15 cellular contexts compared by ENCODE assay signal in the genomic region with DNA sequence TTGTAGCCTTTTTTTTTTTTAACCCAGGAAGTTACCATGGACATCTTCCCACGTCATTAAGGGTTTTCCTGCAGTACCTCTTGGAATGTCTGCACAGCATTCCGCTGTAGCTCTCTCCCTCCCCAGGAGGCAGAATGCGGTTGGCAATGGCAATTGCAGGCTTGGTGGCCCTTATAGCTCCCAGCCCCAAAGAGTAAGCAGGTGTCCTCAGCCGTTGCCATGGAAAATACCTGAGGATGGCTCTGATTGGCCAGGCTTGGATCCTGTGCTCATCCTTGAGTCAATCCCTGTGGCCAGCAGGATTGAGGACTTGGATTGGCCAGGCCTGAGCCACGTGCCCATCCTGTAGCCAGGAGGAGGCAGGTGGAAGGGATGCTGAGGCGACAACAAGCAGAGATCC. TPM values are rescaled to one million over a fixed set of nuclear protein-coding genes. Genes with fewer than 3 reads are reported as not detected.
DNase-seq lines count a peak whose midpoint lies in the region; ATAC-seq, FAIRE-seq and TF ChIP-seq lines count a peak whose summit lies in the region.
"Had no signal": no experiment of that assay in that cellular context is flagged by ENCODE, and none has a peak within 500 bp of the region (broad histone marks: within the 10 kb centered on the region; RNA-seq: fewer than 3 reads in every experiment).

No MANE protein-coding gene starts in this region.

- peak overlapping the region in 1 of 2 experiments; percentile 12 for H3K14ac ChIP-seq in mesenchymal stem cell (ENCODE audit: low read length in 2 of 2)

- peak overlapping the region in 1 of 2 experiments; percentile 53 for H2BK12ac ChIP-seq in mesenchymal stem cell (ENCODE audit: low read length in 2 of 2)

- WGBS in K562 (ENCODE audit: insufficient coverage, low coverage, missing lambda C conversion rate), result 2% methylated on average over 6 of the region's 6 CpGs
- 41% methylated on average over 6 of the region's 6 CpGs for WGBS in mesenchymal stem cell

- no peak overlapping the region for H2AK5ac ChIP-seq in mesenchymal stem cell (ENCODE audit: low read length, severe bottlenecking)

- no peak for TF ChIP-seq EP300 in K562 (IDR thresholded peaks at IDR 0.05; ENCODE audit: low read length)

- H3K36me3 ChIP-seq in K562 (ENCODE audit: control insufficient read depth, insufficient read depth, low read length) (no peaks in the 10 kb centered on the region), mesenchymal stem cell (ENCODE audit: control insufficient read depth in 1 of 2, insufficient read depth in 2 of 2, low read depth in 1 of 2, low read length in 2 of 2) (no peaks in the 10 kb centered on the region)
- H3K36me3 ChIP-seq: colonic mucosa had no signal

- POLR2A ChIA-PET in K562 (lab: Yijun Ruan, JAX), result no interaction called here

- H3K9me3 ChIP-seq in K562 (replicated peaks; ENCODE audit: control insufficient read depth, insufficient read depth, low read depth, low read length), result no peaks in the 10 kb centered on the region
- H3K9me3 ChIP-seq in mesenchymal stem cell (ENCODE audit: control insufficient read depth, low read length), result no peaks in the 10 kb centered on the region
- H3K9me3 ChIP-seq: colonic mucosa had no signal

- H2BK15ac ChIP-seq in mesenchymal stem cell (ENCODE audit: low read depth, poor library complexity, severe bottlenecking), result no peak overlapping the region

- peak overlapping the region; percentile 58 for H4K91ac ChIP-seq in mesenchymal stem cell (ENCODE audit: low read length)

- H3K9ac ChIP-seq in K562 (ENCODE audit: insufficient read depth in 1 of 2, low read depth in 2 of 2, low read length in 2 of 2) (no peak overlapping the region), mesenchymal stem cell (ENCODE audit: low read length) (no peak overlapping the region)
- H3K9ac ChIP-seq: GM23248 had no signal

- no peak overlapping the region for H4K8ac ChIP-seq in mesenchymal stem cell (ENCODE audit: low read length)

- TF ChIP-seq CTCF in K562 (IDR thresholded peaks at IDR 0.05 in 2 of 3, conservative IDR thresholded peaks at IDR 0.05 in 1 of 3; ENCODE audit: insufficient read depth in 2 of 3, low read depth in 1 of 3, low read length in 3 of 3), result no peak

- no peaks in the 10 kb centered on the region for H3K9me1 ChIP-seq in K562 (ENCODE audit: control insufficient read depth, insufficient read depth, low read length)

- CTCF ChIA-PET in K562 (lab: Yijun Ruan, JAX; ENCODE audit: low intra/inter-chr PET ratio), result no interaction called here

- BruUV-seq in K562 (replicated peaks; lab: Mats Ljungman, UMichigan), result no TSS peak

- no peak overlapping the region for H2BK5ac ChIP-seq in mesenchymal stem cell (ENCODE audit: low read depth, low read length, poor library complexity, severe bottlenecking)

- peaks cover 3 to 6% of the 10 kb centered on the region in 2 experiments; a peak in 3 of 5 replicates for H3K4me1 ChIP-seq in K562 (replicated peaks in 1 of 2; ENCODE audit: control insufficient read depth in 2 of 2, insufficient read depth in 2 of 2, low read length in 2 of 2)
- H3K4me1 ChIP-seq in mesenchymal stem cell (ENCODE audit: control insufficient read depth, insufficient read depth, low read depth, low read length), result peaks cover 32% of the 10 kb centered on the region
- H3K4me1 ChIP-seq: colonic mucosa had no signal

- no peaks in the 10 kb centered on the region for H3K79me1 ChIP-seq in mesenchymal stem cell (replicated peaks; ENCODE audit: low read length, poor library complexity, severe bottlenecking)

- intact Hi-C loops in K562 (cut with micrococcal nuclease), result no loop called here

- no peak for TF ChIP-seq RAD21 in K562 (CRISPR knock-in tag; conservative IDR thresholded peaks at IDR 0.05 in 1 of 2, IDR thresholded peaks at IDR 0.05 in 1 of 2)

- in situ Hi-C loops in K562 (cut with MboI), result no loop called here

- no peak overlapping the region for H3K4ac ChIP-seq in mesenchymal stem cell (ENCODE audit: low read depth in 1 of 2, low read length in 2 of 2)

- ATAC-seq in K562, result no peak
- no peak for ATAC-seq in GM21528 (IDR thresholded peaks at IDR 0.05; ENCODE audit: low FRiP score, unreplicated experiment)
- no peak for ATAC-seq in HG03521 (IDR thresholded peaks at IDR 0.05; ENCODE audit: unreplicated experiment)
- ATAC-seq: activated naive CD8-positive, alpha-beta T cell treated with anti-CD3 and anti-CD28 coated beads, Interleukin-2, amount 50 U/mL, for 24 hours; T-cell had no signal

- no peak overlapping the region for H2BK120ac ChIP-seq in mesenchymal stem cell (ENCODE audit: low read depth, low read length)

- H3K4me3 ChIP-seq in K562 (no peak overlapping the region), mesenchymal stem cell (ENCODE audit: insufficient read depth in 1 of 2, low read depth in 1 of 2, low read length in 2 of 2) (no peak overlapping the region)
- H3K4me3 ChIP-seq: colonic mucosa, GM23248 had no signal

- H3K23ac ChIP-seq in mesenchymal stem cell (ENCODE audit: low read length in 2 of 2), result no peak overlapping the region

- H3K27ac ChIP-seq in K562 (ENCODE audit: extremely low read depth, low read depth, low read length), result no peak overlapping the region
- H3K27ac ChIP-seq in mesenchymal stem cell (ENCODE audit: low read length, poor library complexity, severe bottlenecking), result peak overlapping the region; percentile 11
- H3K27ac ChIP-seq: colonic mucosa, GM23248 had no signal

- H4K20me1 ChIP-seq in K562 (replicated peaks; ENCODE audit: control insufficient read depth, insufficient read depth, low read length), result peaks cover 4% of the 10 kb centered on the region; the same call in 1 of the 2 replicates

- no peaks in the 10 kb centered on the region for H3K79me2 ChIP-seq in K562 (ENCODE audit: control insufficient read depth, insufficient read depth, low read length)

- H3K18ac ChIP-seq in mesenchymal stem cell (ENCODE audit: low read depth in 1 of 2, low read length in 2 of 2), result peak overlapping the region in 1 of 2 experiments; percentile 30

- H2AFZ ChIP-seq in K562 (ENCODE audit: low read depth, low read length), result no peak overlapping the region
- H2AFZ ChIP-seq in mesenchymal stem cell (ENCODE audit: low read depth, low read length), result no peak overlapping the region
- H2AFZ ChIP-seq: GM23248 had no signal

- peaks cover 23 to 63% of the 10 kb centered on the region in 2 experiments for H3K27me3 ChIP-seq in K562 (ENCODE audit: control insufficient read depth in 2 of 2, insufficient read depth in 2 of 2, low read length in 2 of 2)
- peaks cover 0 to 3% of the 10 kb centered on the region in 2 experiments for H3K27me3 ChIP-seq in mesenchymal stem cell (ENCODE audit: control insufficient read depth in 1 of 2, insufficient read depth in 1 of 2, low read length in 2 of 2)
- H3K27me3 ChIP-seq: colonic mucosa had no signal

- no peak for TF ChIP-seq POLR2A in K562 (conservative IDR thresholded peaks at IDR 0.05)

- no peak for FAIRE-seq in K562 (lab: Jason Lieb, UNC)

- DNase-seq in DMS53 treated with DMSO at 0.1 percent for 48 hours (lab: John Stamatoyannopoulos, UW; ENCODE audit: unreplicated experiment), result peak; percentile 92
- DNase-seq in HT-29 (ENCODE audit: low spot score), result peak; percentile 51
- DNase-seq in K562 (ENCODE audit: extremely low read depth in 1 of 4, low spot score in 3 of 4), result no peak
- peak; percentile 87 for DNase-seq in mesenchymal stem cell
- DNase-seq in hepatic stellate cell (ENCODE audit: low spot score), result no peak
- no peak for DNase-seq in DMS79 (lab: John Stamatoyannopoulos, UW)
- DNase-seq: activated naive CD8-positive, alpha-beta T cell treated with anti-CD3 and anti-CD28 coated beads, Interleukin-2, amount 50 U/mL, for 24 hours; activated T-cell treated with anti-CD3 and anti-CD28 coated beads for 4 hours; CD4-positive, CD25-positive, alpha-beta regulatory T cell; colonic mucosa; GM23248; stimulated activated naive CD4-positive, alpha-beta T cell treated with Interleukin-2 at 50 U/mL for 16 hours; T-cell had no signal

- H3K4me2 ChIP-seq in K562 (ENCODE audit: insufficient read depth, low read length), result no peak overlapping the region
- H3K4me2 ChIP-seq in mesenchymal stem cell (ENCODE audit: low read length, poor library complexity, severe bottlenecking), result no peak overlapping the region

RNA-seq across cellular contexts. Expression of a gene that starts 15.5 kb away (rescaled TPM):
- total RNA-seq in HT-29 (2014; rRNA removed; shearing (Covaris generic)), result 10.5 and 12.6 TPM in 2 replicates
- total RNA-seq in K562 (2011; cell fraction: chromatin; rRNA removed; ENCODE audit: low replicate concordance), result not detected in 2 replicates
- not detected in 2 replicates for total RNA-seq in K562 (2011; cell fraction: nucleolus; rRNA removed)
- total RNA-seq in K562 (2011; cell fraction: nucleoplasm; rRNA removed), result not detected in 2 replicates
- not detected in 2 replicates for total RNA-seq in K562 (2014; rRNA removed)
- total RNA-seq in K562 (2014; rRNA removed; fragmentation: Illumina TruSeq; extraction: Trizol), result not detected in 2 replicates
- not detected in 2 replicates for total RNA-seq in K562 (2015; rRNA removed; fragmentation: Illumina TruSeq; extraction: Trizol)
- total RNA-seq in K562 (2021), result 0.49 and 0.55 TPM in 2 replicates
- not detected in 2 replicates for polyA plus RNA-seq in K562 (2011; rRNA removed)
- polyA plus RNA-seq in K562 (2011; cell fraction: cytosol; rRNA removed), result 0.01 and 0.03 TPM in 2 replicates
- polyA plus RNA-seq in K562 (2011; cell fraction: nucleus; rRNA removed), result not detected in 2 replicates
- 0.06 TPM in 1 of 2 replicates, not detected in the other for polyA plus RNA-seq in K562 (2012)
- not detected in 2 replicates for polyA plus RNA-seq in K562 (2014; fragmentation: Illumina TruSeq; extraction: Trizol)
- not detected for polyA plus RNA-seq in K562 (2014; fragmentation: Nextera tagmentation; extraction: Ambion mirVana)
- not detected in 2 replicates for polyA plus RNA-seq in K562 (2014; rRNA removed)
- polyA minus RNA-seq in K562 (2011; rRNA and poly(A)+ RNA removed), result not detected in 2 replicates
- polyA minus RNA-seq in K562 (2011; cell fraction: cytosol; rRNA and poly(A)+ RNA removed), result not detected in 2 replicates
- not detected in 2 replicates for polyA minus RNA-seq in K562 (2011; cell fraction: nucleus; rRNA and poly(A)+ RNA removed)
- polyA plus RNA-seq in mesenchymal stem cell (2013, experiment 1 of 2), result 391 TPM
- 397 TPM for polyA plus RNA-seq in mesenchymal stem cell (2013, experiment 2 of 2)

RNA-seq across cellular contexts. Expression of a gene that starts 37.7 kb away (rescaled TPM):
- total RNA-seq in HT-29 (2014; rRNA removed; shearing (Covaris generic)), result 0.05 and 2.1 TPM in 2 replicates
- not detected in 2 replicates for total RNA-seq in K562 (2011; cell fraction: chromatin; rRNA removed; ENCODE audit: low replicate concordance)
- total RNA-seq in K562 (2011; cell fraction: nucleolus; rRNA removed), result not detected in 2 replicates
- total RNA-seq in K562 (2011; cell fraction: nucleoplasm; rRNA removed), result not detected in 2 replicates
- total RNA-seq in K562 (2014; rRNA removed) (not detected in 2 replicates), K562 (2014; rRNA removed; fragmentation: Illumina TruSeq; extraction: Trizol) (not detected in 2 replicates), K562 (2015; rRNA removed; fragmentation: Illumina TruSeq; extraction: Trizol) (not detected in 2 replicates), K562 (2021) (not detected in 2 replicates)
- polyA plus RNA-seq in K562 (2011; rRNA removed) (not detected in 2 replicates), K562 (2014; fragmentation: Illumina TruSeq; extraction: Trizol) (not detected in 2 replicates), K562 (2014; fragmentation: Nextera tagmentation; extraction: Ambion mirVana) (not detected), K562 (2014; rRNA removed) (not detected in 2 replicates)
- polyA plus RNA-seq in K562 (2011; cell fraction: cytosol; rRNA removed), result not detected in 2 replicates
- polyA plus RNA-seq in K562 (2011; cell fraction: nucleus; rRNA removed), result not detected in 2 replicates
- polyA plus RNA-seq in K562 (2012), result not detected in 2 replicates
- not detected in 2 replicates for polyA minus RNA-seq in K562 (2011; rRNA and poly(A)+ RNA removed)
- not detected in 2 replicates for polyA minus RNA-seq in K562 (2011; cell fraction: cytosol; rRNA and poly(A)+ RNA removed)
- polyA minus RNA-seq in K562 (2011; cell fraction: nucleus; rRNA and poly(A)+ RNA removed), result not detected in 2 replicates
- 0.04 TPM for polyA plus RNA-seq in mesenchymal stem cell (2013, experiment 1 of 2)
- polyA plus RNA-seq in mesenchymal stem cell (2013, experiment 2 of 2), result 0.05 TPM

RNA-seq across cellular contexts. Expression of a gene that starts 39.0 kb away (rescaled TPM):
- 1,319 and 1,392 TPM in 2 replicates for total RNA-seq in HT-29 (2014; rRNA removed; shearing (Covaris generic))
- total RNA-seq in K562 (2011; cell fraction: chromatin; rRNA removed; ENCODE audit: low replicate concordance), result 1.6 and 6.3 TPM in 2 replicates
- 7.7 and 7.8 TPM in 2 replicates for total RNA-seq in K562 (2011; cell fraction: nucleolus; rRNA removed)
- total RNA-seq in K562 (2011; cell fraction: nucleoplasm; rRNA removed), result 4.3 and 5.4 TPM in 2 replicates
- total RNA-seq in K562 (2014; rRNA removed) (4.8 and 5.9 TPM in 2 replicates), K562 (2014; rRNA removed; fragmentation: Illumina TruSeq; extraction: Trizol) (0.73 and 1.4 TPM in 2 replicates), K562 (2015; rRNA removed; fragmentation: Illumina TruSeq; extraction: Trizol) (4.4 and 4.7 TPM in 2 replicates), K562 (2021) (5.3 and 8.7 TPM in 2 replicates)
- polyA plus RNA-seq in K562 (2011; rRNA removed) (0.68 and 2.4 TPM in 2 replicates), K562 (2014; fragmentation: Illumina TruSeq; extraction: Trizol) (3.8 and 4.2 TPM in 2 replicates), K562 (2014; fragmentation: Nextera tagmentation; extraction: Ambion mirVana) (under 1 TPM; 0.39 to 0.59 TPM), K562 (2014; rRNA removed) (3.2 and 3.3 TPM in 2 replicates)
- 1.2 and 2.3 TPM in 2 replicates for polyA plus RNA-seq in K562 (2011; cell fraction: cytosol; rRNA removed)
- 3.9 and 8.1 TPM in 2 replicates for polyA plus RNA-seq in K562 (2011; cell fraction: nucleus; rRNA removed)
- 8.6 and 29.2 TPM in 2 replicates for polyA plus RNA-seq in K562 (2012)
- 1.1 and 1.3 TPM in 2 replicates for polyA minus RNA-seq in K562 (2011; rRNA and poly(A)+ RNA removed)
- polyA minus RNA-seq in K562 (2011; cell fraction: cytosol; rRNA and poly(A)+ RNA removed), result 4.7 and 6.4 TPM in 2 replicates
- 1.4 and 2.8 TPM in 2 replicates for polyA minus RNA-seq in K562 (2011; cell fraction: nucleus; rRNA and poly(A)+ RNA removed)
- polyA plus RNA-seq in mesenchymal stem cell (2013, experiment 1 of 2), result 349 TPM
- polyA plus RNA-seq in mesenchymal stem cell (2013, experiment 2 of 2), result 351 TPM

Comparison
In these comparisons a context has a peak if more than half of its experiments do, and no peak if none do; other contexts are left out.
1. DNase-seq: peak in DMS53 treated with DMSO at 0.1 percent for 48 hours (single experiment), HT-29 (single experiment) and mesenchymal stem cell (single experiment); none in K562 (0 of 4), hepatic stellate cell (single experiment) and DMS79 (single experiment).
2. RNA of a gene that starts 39.0 kb away (total RNA-seq): 1,319 to 1,392 TPM in HT-29; 0.73 to 8.7 TPM in K562; every median in the first group is over 100 times any median in the second.